Comparison of ENCODE assay signal across 18 cellular contexts in the genomic region with DNA sequence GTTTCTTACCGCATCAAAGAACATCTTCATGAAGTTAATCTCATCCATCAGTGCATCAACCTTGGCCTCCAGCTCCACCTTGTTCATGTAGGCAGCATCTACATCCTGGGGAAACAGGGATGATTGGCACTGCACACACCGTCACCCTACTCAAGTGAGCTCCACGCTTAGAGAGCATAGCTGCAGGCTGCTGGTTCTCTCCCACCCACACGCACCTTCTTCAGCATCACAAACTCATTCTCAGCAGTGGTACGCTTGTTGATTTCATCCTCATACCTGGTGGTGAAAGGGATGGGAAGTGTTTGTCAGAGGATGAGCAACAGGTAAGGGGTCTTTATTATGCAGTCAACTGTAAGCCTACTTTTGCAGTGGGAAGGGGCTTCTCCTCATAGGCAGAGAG. TPM values are rescaled to one million over a fixed set of nuclear protein-coding genes. Genes with fewer than 3 reads are reported as not detected.
DNase-seq lines count a peak whose midpoint lies in the region; ATAC-seq and TF ChIP-seq lines count a peak whose summit lies in the region.
"Had no signal": no experiment of that assay in that cellular context is flagged by ENCODE, and none has a peak within 500 bp of the region (broad histone marks: within the 10 kb centered on the region; RNA-seq: fewer than 3 reads in every experiment).

No MANE protein-coding gene starts in this region.

- peak; percentile 10 for DNase-seq in D341Med (ENCODE audit: low spot score)
- no peak for DNase-seq in RWPE2 (ENCODE audit: low spot score)
- peak; percentile 87 for DNase-seq in esophagus muscularis mucosa (ENCODE audit: extremely low spot score)
- DNase-seq in osteocyte (ENCODE audit: extremely low spot score, unreplicated experiment): peak; percentile 56
- DNase-seq in NCI-H1105 treated with DMSO at 0.1 percent for 48 hours (lab: John Stamatoyannopoulos, UW): no peak
- no peak for DNase-seq in substantia nigra (lab: John Stamatoyannopoulos, UW)
- no peak for DNase-seq in left lung
- DNase-seq: Calu3; CD4-positive, alpha-beta T cell; DMS79 treated with DMSO at 0.1 percent for 48 hours; HCEC 1CT; NCI-H146; NCI-H2107; NCI-H226; NCI-H526 treated with DMSO at 0.1 percent for 48 hours; RPMI8226 had no signal

- intact Hi-C loops in esophagus muscularis mucosa (cut with DNase I): no loop called here
- intact Hi-C loops in left lung (cut with DNase I): no loop called here

- H3K9me3 ChIP-seq in RWPE2 (ENCODE audit: severe bottlenecking): no peaks in the 10 kb centered on the region
- H3K9me3 ChIP-seq in esophagus muscularis mucosa: no peaks in the 10 kb centered on the region
- H3K9me3 ChIP-seq in left lung: no peaks in the 10 kb centered on the region

- ATAC-seq in RWPE2 (ENCODE audit: low read depth): no peak
- ATAC-seq in left lung: no peak

- H3K27ac ChIP-seq in RWPE2 (ENCODE audit: poor library complexity, severe bottlenecking) (peak overlapping the region; percentile 99), esophagus muscularis mucosa (replicated peaks in 1 of 4) (no peak overlapping the region), substantia nigra (ENCODE audit: low read depth, low read length, poor library complexity, severe bottlenecking) (no peak overlapping the region), left lung (no peak overlapping the region)

- peaks cover 61% of the 10 kb centered on the region for H3K36me3 ChIP-seq in RWPE2 (ENCODE audit: low read depth)
- H3K36me3 ChIP-seq in esophagus muscularis mucosa: no peaks in the 10 kb centered on the region
- no peaks in the 10 kb centered on the region for H3K36me3 ChIP-seq in left lung

- 98% methylated on average over 5 of the region's 5 CpGs for WGBS in esophagus muscularis mucosa

- H3K4me3 ChIP-seq in RWPE2 (ENCODE audit: severe bottlenecking) (peak overlapping the region; percentile 79), esophagus muscularis mucosa (no peak overlapping the region), left lung (no peak overlapping the region)

- no peaks in the 10 kb centered on the region for H3K9me3 Mint-ChIP-seq in osteocyte (ENCODE audit: unreplicated experiment)
- H3K9me3 Mint-ChIP-seq: CD4-positive, alpha-beta T cell had no signal

- no peaks in the 10 kb centered on the region for H3K36me3 Mint-ChIP-seq in osteocyte (ENCODE audit: unreplicated experiment)

- no peak for TF ChIP-seq CTCF in RWPE2 (IDR thresholded peaks at IDR 0.05; ENCODE audit: poor library complexity, severe bottlenecking)
- no peak for TF ChIP-seq CTCF in esophagus muscularis mucosa (IDR thresholded peaks at IDR 0.05)
- no peak for TF ChIP-seq CTCF in osteocyte (IDR thresholded peaks at IDR 0.05)
- TF ChIP-seq CTCF in left lung (IDR thresholded peaks at IDR 0.05): no peak

- peaks cover 3% of the 10 kb centered on the region for H3K4me1 Mint-ChIP-seq in osteocyte (ENCODE audit: unreplicated experiment)
- H3K4me1 Mint-ChIP-seq: B cell had no signal

- H3K27me3 ChIP-seq in RWPE2 (ENCODE audit: insufficient read depth, poor library complexity, severe bottlenecking) (no peaks in the 10 kb centered on the region), esophagus muscularis mucosa (no peaks in the 10 kb centered on the region), left lung (peaks cover 0 to 26% of the 10 kb centered on the region in 2 donors)

- TF ChIP-seq POLR2A in esophagus muscularis mucosa (IDR thresholded peaks at IDR 0.05; ENCODE audit: low read depth): no peak

- H3K27me3 Mint-ChIP-seq in osteocyte (ENCODE audit: unreplicated experiment): peaks cover 61% of the 10 kb centered on the region

- no peak for TF ChIP-seq EP300 in esophagus muscularis mucosa (IDR thresholded peaks at IDR 0.05)

- no peak overlapping the region for H3K4me3 Mint-ChIP-seq in osteocyte (ENCODE audit: unreplicated experiment)
- H3K4me3 Mint-ChIP-seq: B cell; CD4-positive, alpha-beta T cell had no signal

- no peak overlapping the region for H3K27ac Mint-ChIP-seq in osteocyte (ENCODE audit: unreplicated experiment)
- H3K27ac Mint-ChIP-seq: B cell; CD4-positive, alpha-beta T cell had no signal

- peaks cover 33% of the 10 kb centered on the region for H3K4me1 ChIP-seq in RWPE2 (ENCODE audit: insufficient read depth, poor library complexity, severe bottlenecking)
- H3K4me1 ChIP-seq in esophagus muscularis mucosa: peaks cover 0 to 7% (median 0%) of the 10 kb centered on the region in 4 donors
- no peaks in the 10 kb centered on the region for H3K4me1 ChIP-seq in left lung

RNA-seq across cellular contexts. Expression of a gene that starts 2.3 kb away (rescaled TPM):
- total RNA-seq in esophagus muscularis mucosa (1 to 10 TPM in 1 of 4 donors, under 1 TPM in 1, not detected in 2; 0.46 to 1.2 TPM), osteocyte (not detected in 2 replicates), left lung (1 to 10 TPM in 1 of 2 donors, under 1 TPM in 1; 0.79 to 9.8 TPM)
- total RNA-seq: B cell had no signal

RNA-seq across cellular contexts. Expression of a gene that starts 24.8 kb away (rescaled TPM):
- total RNA-seq in esophagus muscularis mucosa: 1 to 10 TPM in 1 of 4 donors, not detected in 3; 5.4 TPM
- not detected in 2 replicates for total RNA-seq in osteocyte
- total RNA-seq in left lung: 10 to 100 TPM; 24.4 to 32.0 TPM
- total RNA-seq: B cell; CD4-positive, alpha-beta T cell had no signal

RNA-seq across cellular contexts. Expression of a gene that starts 35.1 kb away (rescaled TPM):
- total RNA-seq in esophagus muscularis mucosa (not detected), osteocyte (not detected in 2 replicates), left lung (not detected)
- total RNA-seq: B cell; Calu3; CD4-positive, alpha-beta T cell; OCI-LY7 had no signal

RNA-seq across cellular contexts. Expression of a gene that starts 44.3 kb away (rescaled TPM):
- total RNA-seq in esophagus muscularis mucosa: not detected
- total RNA-seq in osteocyte: not detected in 2 replicates
- not detected for total RNA-seq in left lung
- total RNA-seq: B cell; Calu3; CD4-positive, alpha-beta T cell; OCI-LY7 had no signal

RNA-seq across cellular contexts. Expression of a gene that starts 55.8 kb away (rescaled TPM):
- not detected for total RNA-seq in esophagus muscularis mucosa
- total RNA-seq in osteocyte: not detected in 2 replicates
- total RNA-seq in left lung: not detected
- total RNA-seq: B cell, Calu3, OCI-LY7 had no signal

Comparison
In these comparisons a context has a peak if more than half of its experiments do, and no peak if none do; other contexts are left out.
1. DNase-seq: peak in D341Med (single experiment), esophagus muscularis mucosa (single experiment) and osteocyte (single experiment); none in RWPE2 (single experiment), NCI-H1105 treated with DMSO at 0.1 percent for 48 hours (single experiment), substantia nigra (0 of 49) and left lung (0 of 2).